ENCODE assay signal across 1 cellular context in the genomic region with DNA sequence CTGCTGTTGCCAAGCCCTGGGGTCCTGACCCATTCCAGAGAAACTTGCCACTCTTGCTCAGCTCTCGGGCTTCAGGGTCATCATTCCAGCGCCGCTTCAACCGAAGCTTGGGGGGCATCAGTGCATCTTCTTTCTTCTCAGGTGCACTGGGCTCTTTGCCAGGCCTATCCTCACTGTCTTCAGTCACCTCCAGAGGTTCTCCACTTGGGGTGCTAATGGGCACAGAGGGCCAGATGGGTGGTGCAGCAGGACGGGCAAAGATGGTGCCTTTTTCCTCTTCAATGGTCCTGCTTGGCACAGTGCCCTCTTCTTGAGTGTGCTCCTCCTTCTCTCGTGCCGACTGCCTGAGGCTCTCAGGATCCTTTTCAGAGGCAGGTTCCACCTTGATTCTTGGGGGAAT.
TF ChIP-seq lines count a peak whose summit lies in the region.

No MANE protein-coding gene starts in this region.

TF ChIP-seq in K562, 482 proteins besides CTCF, POLR2A, EP300 and RAD21:
- peak; percentile 41; the same call in 1 of the 2 replicates for TF ChIP-seq NFIC (IDR thresholded peaks at IDR 0.05)
- TF ChIP-seq CBFB (CRISPR knock-in tag; IDR thresholded peaks at IDR 0.05), result no peak
